Comparison of ENCODE assay signal across 8 cellular contexts in genomic region chr13:94712812-94713555, GRCh38. TPM values are rescaled to one million over a fixed set of nuclear protein-coding genes. Genes with fewer than 3 reads are reported as not detected.
A peak's percentile ranks its signal among the peaks of the same experiment; 100 is the strongest.
DNase-seq lines count a peak whose midpoint lies in the region; ATAC-seq and TF ChIP-seq lines count a peak whose summit lies in the region.

No MANE protein-coding gene starts in this region.

- no peak for TF ChIP-seq POLR2A in sigmoid colon (IDR thresholded peaks at IDR 0.05)

- no peak overlapping the region for H3K27ac Mint-ChIP-seq in activated T-cell treated with anti-CD3 and anti-CD28 coated beads, Interleukin-2, amount 50 U/mL, for 72 hours

- peak overlapping the region; percentile 85 for H3K4me3 Mint-ChIP-seq in activated T-cell treated with anti-CD3 and anti-CD28 coated beads, Interleukin-2, amount 50 U/mL, for 72 hours

- H3K9ac ChIP-seq in GM23248: no peak overlapping the region

- peak; percentile 32 to 49 for ATAC-seq in activated T-cell treated with anti-CD3 and anti-CD28 coated beads, Interleukin-2, amount 50 U/mL, for 72 hours (replicated peaks in 1 of 2)
- no peak for ATAC-seq in GM21360 (IDR thresholded peaks at IDR 0.05; ENCODE audit: unreplicated experiment)

- H4K20me1 ChIP-seq in GM23248 (ENCODE audit: insufficient read depth): no peaks in the 10 kb centered on the region
- no peaks in the 10 kb centered on the region for H4K20me1 ChIP-seq in hepatocyte (ENCODE audit: insufficient read depth, poor library complexity, severe bottlenecking)

- no peaks in the 10 kb centered on the region for H3K9me3 ChIP-seq in GM23248 (ENCODE audit: low read depth)
- H3K9me3 ChIP-seq in hepatocyte (ENCODE audit: low read depth): no peaks in the 10 kb centered on the region
- H3K9me3 ChIP-seq in sigmoid colon: no peaks in the 10 kb centered on the region

- H3K27ac ChIP-seq in ACC112 (ENCODE audit: low read depth, low read length): no peak overlapping the region
- no peak overlapping the region for H3K27ac ChIP-seq in GM23248
- no peak overlapping the region for H3K27ac ChIP-seq in hepatocyte
- no peak overlapping the region for H3K27ac ChIP-seq in sigmoid colon

- peak overlapping the region; percentile 61 for H3K4me3 ChIP-seq in ACC112 (ENCODE audit: low read depth, low read length)
- peak overlapping the region; percentile 47 for H3K4me3 ChIP-seq in GM23248
- peak overlapping the region; percentile 5 for H3K4me3 ChIP-seq in hepatocyte
- peak overlapping the region in 3 of 4 donors; percentile 4 to 38 (median 35) for H3K4me3 ChIP-seq in sigmoid colon

- no peaks in the 10 kb centered on the region for H3F3A ChIP-seq in GM23248 (ENCODE audit: insufficient read depth)

- peaks cover 6% of the 10 kb centered on the region for H3K4me1 Mint-ChIP-seq in activated T-cell treated with anti-CD3 and anti-CD28 coated beads, Interleukin-2, amount 50 U/mL, for 72 hours (ENCODE audit: low read depth)

- H3K27me3 Mint-ChIP-seq in activated T-cell treated with anti-CD3 and anti-CD28 coated beads, Interleukin-2, amount 50 U/mL, for 72 hours (ENCODE audit: low read depth): peaks cover 73% of the 10 kb centered on the region

- no peak for TF ChIP-seq CTCF in hepatocyte (IDR thresholded peaks at IDR 0.05; ENCODE audit: poor library complexity)
- TF ChIP-seq CTCF in sigmoid colon (IDR thresholded peaks at IDR 0.05): no peak

- intact Hi-C loops in sigmoid colon (cut with DNase I): no loop called here

- in situ Hi-C loops in GM23248 (cut with MboI): no loop called here

- TF ChIP-seq EP300 in sigmoid colon (IDR thresholded peaks at IDR 0.05): no peak

- peak overlapping the region; percentile 47 for H3K4me2 ChIP-seq in GM23248 (ENCODE audit: unreplicated experiment)
- peak overlapping the region; percentile 91 for H3K4me2 ChIP-seq in hepatocyte

- no peaks in the 10 kb centered on the region for H3K4me1 ChIP-seq in ACC112 (ENCODE audit: control insufficient read depth, insufficient read depth, low read length, unreplicated experiment)
- no peaks in the 10 kb centered on the region for H3K4me1 ChIP-seq in GM23248 (ENCODE audit: insufficient read depth)
- peaks cover 10% of the 10 kb centered on the region for H3K4me1 ChIP-seq in hepatocyte (ENCODE audit: insufficient read depth)
- H3K4me1 ChIP-seq in sigmoid colon: peaks cover 0 to 34% (median 31%) of the 10 kb centered on the region in 4 donors

- H3K36me3 Mint-ChIP-seq in activated T-cell treated with anti-CD3 and anti-CD28 coated beads, Interleukin-2, amount 50 U/mL, for 72 hours (ENCODE audit: insufficient read depth in 2 of 2): no peaks in the 10 kb centered on the region

- DNase-seq in GM23248: peak; percentile 70
- DNase-seq in activated T-cell treated with anti-CD3 and anti-CD28 coated beads, Interleukin-2, amount 50 U/mL, for 72 hours: peak in 1 of 2 donors; percentile 29
- DNase-seq in hepatocyte (ENCODE audit: low spot score): peak; percentile 73
- DNase-seq in sigmoid colon: peak; percentile 66
- no peak for DNase-seq in H4 (ENCODE audit: low spot score)
- DNase-seq in epidermal melanocyte (ENCODE audit: insufficient read length, low spot score): no peak

- H3K9me3 Mint-ChIP-seq in activated T-cell treated with anti-CD3 and anti-CD28 coated beads, Interleukin-2, amount 50 U/mL, for 72 hours: no peaks in the 10 kb centered on the region

- H3K36me3 ChIP-seq in ACC112 (ENCODE audit: insufficient read depth, low read length) (no peaks in the 10 kb centered on the region), GM23248 (ENCODE audit: low read depth) (no peaks in the 10 kb centered on the region), hepatocyte (replicated peaks; ENCODE audit: insufficient read depth, low read depth) (no peaks in the 10 kb centered on the region), sigmoid colon (no peaks in the 10 kb centered on the region)

- H2AFZ ChIP-seq in ACC112 (ENCODE audit: low read length, unreplicated experiment) (no peak overlapping the region), GM23248 (no peak overlapping the region), hepatocyte (no peak overlapping the region)

- no peaks in the 10 kb centered on the region for H3K79me2 ChIP-seq in ACC112 (ENCODE audit: control insufficient read depth, insufficient read depth, low read length, unreplicated experiment)
- H3K79me2 ChIP-seq in GM23248 (ENCODE audit: insufficient read depth): no peaks in the 10 kb centered on the region
- no peaks in the 10 kb centered on the region for H3K79me2 ChIP-seq in hepatocyte

- H3K9me2 ChIP-seq in GM23248 (ENCODE audit: insufficient read depth): no peaks in the 10 kb centered on the region
- no peaks in the 10 kb centered on the region for H3K9me2 ChIP-seq in hepatocyte (replicated peaks; ENCODE audit: insufficient read depth)

- H3K27me3 ChIP-seq in ACC112 (ENCODE audit: insufficient read depth, low read length): peaks cover 84% of the 10 kb centered on the region
- H3K27me3 ChIP-seq in GM23248 (replicated peaks; ENCODE audit: insufficient read depth): peaks cover 73% of the 10 kb centered on the region
- peaks cover 94% of the 10 kb centered on the region for H3K27me3 ChIP-seq in hepatocyte
- H3K27me3 ChIP-seq in sigmoid colon: peaks cover 51 to 88% (median 58%) of the 10 kb centered on the region in 3 donors

- WGBS in GM23248 (ENCODE audit: low coverage in 1 of 2, low lambda C conversion rate in 2 of 2, missing lambda C conversion rate in 2 of 2), 2 experiments: 1 to 3% methylated on average over 26 to 44 of the region's 79 CpGs
- under 1% methylated on average over 47 of the region's 79 CpGs for WGBS in hepatocyte (ENCODE audit: low lambda C conversion rate, missing lambda C conversion rate)
- WGBS in sigmoid colon, 2 donors: 1% methylated on average over 79 of the region's 79 CpGs

RNA-seq across cellular contexts. Expression of gene SOX21, which starts 0.6 kb away (rescaled TPM):
- not detected in 2 replicates for total RNA-seq in GM23248 (2014; rRNA removed; shearing (Covaris generic))
- polyA plus RNA-seq in GM23248 (2016; fragmentation: Nextera tagmentation; extraction: Ambion mirVana) (not detected in 2 replicates), hepatocyte (0.17 and 0.65 TPM in 2 replicates), sigmoid colon (under 1 TPM in 1 of 3 donors, not detected in 2; 0.60 TPM)
- not detected for total RNA-seq in activated T-cell treated with anti-CD3 and anti-CD28 coated beads, Interleukin-2, amount 50 U/mL, for 72 hours
- total RNA-seq in hepatocyte (0.12 and 0.90 TPM in 2 replicates), sigmoid colon (not detected)
- total RNA-seq in H4 (2014; rRNA removed; shearing (Covaris generic)): not detected in 2 replicates

Comparison
In these comparisons a context has a peak if more than half of its experiments do, and no peak if none do; other contexts are left out.
1. H3K4me3 ChIP-seq: peak in every context shown above with its lines; median percentile 61 in ACC112; 47 in GM23248; 35 in sigmoid colon; 5 in hepatocyte.
2. DNase-seq: peak in GM23248 (single experiment), hepatocyte (single experiment) and sigmoid colon (single experiment); none in H4 (single experiment) and epidermal melanocyte (single experiment).